ENCODE assay signal across 8 cellular contexts in genomic region chr5:168579987-168580508, GRCh38. TPM values are rescaled to one million over a fixed set of nuclear protein-coding genes. Genes with fewer than 3 reads are reported as not detected.
DNase-seq lines count a peak whose midpoint lies in the region; TF ChIP-seq lines count a peak whose summit lies in the region.

No MANE protein-coding gene starts in this region.

- DNase-seq in HAP-1 (ENCODE audit: low spot score in 2 of 2) (peak; percentile 16 to 37), SJSA1 (ENCODE audit: low read depth in 1 of 2, low spot score in 2 of 2) (no peak), fibroblast of mammary gland (ENCODE audit: low read depth) (peak; percentile 10), GM10248 (ENCODE audit: extremely low spot score) (no peak), G401 (ENCODE audit: low spot score) (no peak), GF-D8 (lab: John Stamatoyannopoulos, UW) (no peak), SKM-1 treated with dmso at 0.1 percent for 144 hours (lab: John Stamatoyannopoulos, UW; ENCODE audit: unreplicated experiment) (no peak)

- H3K9me3 ChIP-seq in HAP-1 = no peaks in the 10 kb centered on the region
- H3K9me3 ChIP-seq in SJSA1 (replicated peaks) = no peaks in the 10 kb centered on the region
- no peaks in the 10 kb centered on the region for H3K9me3 ChIP-seq in skeletal muscle satellite cell (replicated peaks; ENCODE audit: low read length)

- peak overlapping the region; percentile 99 for H3K9ac ChIP-seq in skeletal muscle satellite cell (ENCODE audit: low read depth, low read length)

- CTCF ChIA-PET in GM10248 (lab: Yijun Ruan, JAX) = interaction anchor here (1.7 kb wide), 1 partner anchor 12 kb away, joined by 6 read pairs; no protein-coding TSS in a partner anchor

- H3K27me3 ChIP-seq in HAP-1 (ENCODE audit: low read depth) (no peaks in the 10 kb centered on the region), SJSA1 (replicated peaks) (no peaks in the 10 kb centered on the region; the same call in 1 of the 2 replicates), skeletal muscle satellite cell (ENCODE audit: control insufficient read depth, insufficient read depth, low read length) (peaks cover 1% of the 10 kb centered on the region)

- POLR2A ChIA-PET in GM10248 (lab: Yijun Ruan, JAX) = no interaction called here

- H3K4me3 ChIP-seq in HAP-1 = peak overlapping the region; percentile 90
- peak overlapping the region; percentile 84 for H3K4me3 ChIP-seq in SJSA1
- peak overlapping the region; percentile 26 for H3K4me3 ChIP-seq in fibroblast of mammary gland (ENCODE audit: control insufficient read depth, low read depth, low read length)
- H3K4me3 ChIP-seq in skeletal muscle satellite cell (ENCODE audit: low read length) = peak overlapping the region; percentile 71

- no peaks in the 10 kb centered on the region for H3K36me3 ChIP-seq in HAP-1 (replicated peaks)
- H3K36me3 ChIP-seq in SJSA1 = peaks cover 23% of the 10 kb centered on the region
- H3K36me3 ChIP-seq in skeletal muscle satellite cell (ENCODE audit: insufficient read depth, low read length) = no peaks in the 10 kb centered on the region

- H3K4me1 ChIP-seq in HAP-1 (peaks cover 12% of the 10 kb centered on the region), SJSA1 (replicated peaks) (peaks cover 9% of the 10 kb centered on the region), skeletal muscle satellite cell (ENCODE audit: control insufficient read depth, insufficient read depth, low read length) (peaks cover 13% of the 10 kb centered on the region)

- peak overlapping the region; percentile 89 for H3K4me2 ChIP-seq in skeletal muscle satellite cell (ENCODE audit: low read length)

- TF ChIP-seq CTCF in fibroblast of mammary gland (conservative IDR thresholded peaks at IDR 0.05; ENCODE audit: control insufficient read depth, insufficient read depth, low read depth, low read length) (no peak), GM10248 (IDR thresholded peaks at IDR 0.05; ENCODE audit: control extremely low read depth, extremely low read depth, low read depth, missing control alignments) (no peak)

- peak overlapping the region; percentile 53 for H3K27ac ChIP-seq in SJSA1

- in situ Hi-C loops in HAP-1 (cut with MboI; ENCODE audit: low sequenced_read_pairs) = no loop called here
- in situ Hi-C loops in G401 (cut with HindIII; ENCODE audit: low sequenced_read_pairs) = no loop called here

RNA-seq across cellular contexts. Expression of gene PANK3, which starts 0.9 kb away (rescaled TPM):
- total RNA-seq in SJSA1 (2014; rRNA removed; shearing (Covaris generic)) = 77.0 and 105 TPM in 2 replicates
- 27.7 and 33.0 TPM in 2 replicates for total RNA-seq in skeletal muscle satellite cell (2012; rRNA removed)
- 30.7 and 44.6 TPM in 2 replicates for total RNA-seq in G401 (2014; rRNA removed; shearing (Covaris generic))

RNA-seq across cellular contexts. Expression of gene FBLL1, which starts 50.9 kb away (rescaled TPM):
- total RNA-seq in SJSA1 (2014; rRNA removed; shearing (Covaris generic)) = 4.6 and 4.8 TPM in 2 replicates
- 0.25 TPM in 1 of 2 replicates, not detected in the other for total RNA-seq in skeletal muscle satellite cell (2012; rRNA removed)
- not detected in 2 replicates for total RNA-seq in G401 (2014; rRNA removed; shearing (Covaris generic))

Comparison
In these comparisons a context has a peak if more than half of its experiments do, and no peak if none do; other contexts are left out.
1. DNase-seq: peak in HAP-1 (2 of 2) and fibroblast of mammary gland (single experiment); none in SJSA1 (0 of 2), GM10248 (single experiment), G401 (single experiment), GF-D8 (single experiment) and SKM-1 treated with dmso at 0.1 percent for 144 hours (single experiment).
2. H3K4me3 ChIP-seq: peak in every context shown above with its lines; median percentile 90 in HAP-1; 84 in SJSA1; 71 in skeletal muscle satellite cell; 26 in fibroblast of mammary gland.